ENCODE assay signal across 2 cellular contexts in genomic region chr9:94631599-94631998, GRCh38.
TF ChIP-seq lines count a peak whose summit lies in the region.

No MANE protein-coding gene starts in this region.

TF ChIP-seq in GM23338, 12 proteins besides CTCF, POLR2A, EP300 and RAD21:
- TF ChIP-seq NANOG (IDR thresholded peaks at IDR 0.05; ENCODE audit: borderline replicate concordance) (no peak), STAT1 (IDR thresholded peaks at IDR 0.05; ENCODE audit: unreplicated experiment) (no peak), ZNF462 (CRISPR knock-in tag; IDR thresholded peaks at IDR 0.05) (no peak), ETS1 (IDR thresholded peaks at IDR 0.05) (no peak), REST (IDR thresholded peaks at IDR 0.05; ENCODE audit: unreplicated experiment) (no peak), EZH2phosphoT487 (IDR thresholded peaks at IDR 0.05; ENCODE audit: unreplicated experiment) (no peak), POLR2AphosphoS5 (IDR thresholded peaks at IDR 0.05; ENCODE audit: low read depth) (no peak), JUNB (IDR thresholded peaks at IDR 0.05; ENCODE audit: unreplicated experiment) (no peak), EZH2 (IDR thresholded peaks at IDR 0.05; ENCODE audit: low read depth, unreplicated experiment) (no peak), CREB1 (CRISPR knock-in tag; IDR thresholded peaks at IDR 0.05; ENCODE audit: low read depth) (no peak), ZNF114 (CRISPR knock-in tag; IDR thresholded peaks at IDR 0.05) (no peak), ZNF331 (CRISPR knock-in tag; IDR thresholded peaks at IDR 0.05; ENCODE audit: low read depth) (no peak)

TF ChIP-seq in HepG2, 621 proteins besides CTCF, POLR2A, EP300 and RAD21 (continues in another document):
- TF ChIP-seq CSRNP1 (CRISPR knock-in tag; IDR thresholded peaks at IDR 0.05) (no peak), SMC3 (IDR thresholded peaks at IDR 0.05; ENCODE audit: low read length) (no peak), ZNF260 (CRISPR knock-in tag; IDR thresholded peaks at IDR 0.05; ENCODE audit: borderline replicate concordance, low read depth) (no peak), ZNF891 (CRISPR knock-in tag; IDR thresholded peaks at IDR 0.05) (no peak), ZNF367 (CRISPR knock-in tag; IDR thresholded peaks at IDR 0.05; ENCODE audit: borderline replicate concordance) (no peak), KLF15 (CRISPR knock-in tag; IDR thresholded peaks at IDR 0.05; ENCODE audit: borderline replicate concordance) (no peak), U2AF2 (IDR thresholded peaks at IDR 0.05; ENCODE audit: low read depth, low read length) (no peak), KDM5B (CRISPR knock-in tag; IDR thresholded peaks at IDR 0.05; ENCODE audit: borderline replicate concordance) (no peak), ZSCAN12 (CRISPR knock-in tag; IDR thresholded peaks at IDR 0.05) (no peak), ZNF362 (CRISPR knock-in tag; IDR thresholded peaks at IDR 0.05; ENCODE audit: borderline replicate concordance) (no peak), PHF21A (CRISPR knock-in tag; IDR thresholded peaks at IDR 0.05) (peak; percentile 47; the same call in 1 of the 2 replicates), DNMT1 (CRISPR knock-in tag; IDR thresholded peaks at IDR 0.05) (no peak), IKZF1 (IDR thresholded peaks at IDR 0.05) (no peak), FUBP1 (CRISPR knock-in tag; IDR thresholded peaks at IDR 0.05; ENCODE audit: borderline replicate concordance) (no peak), ESRRA (CRISPR knock-in tag; IDR thresholded peaks at IDR 0.05; ENCODE audit: low read depth) (no peak), NR2F6 (IDR thresholded peaks at IDR 0.05) (no peak), NR2F6 (CRISPR knock-in tag; IDR thresholded peaks at IDR 0.05) (no peak), REL (CRISPR knock-in tag; conservative IDR thresholded peaks at IDR 0.05) (no peak), RFXAP (CRISPR knock-in tag; IDR thresholded peaks at IDR 0.05; ENCODE audit: borderline replicate concordance) (0 out of 2 replicates have a peak, but pooled peaks have one; percentile 7), ZNF10 (CRISPR knock-in tag; IDR thresholded peaks at IDR 0.05; ENCODE audit: borderline replicate concordance, low read depth) (no peak), ZFX (CRISPR knock-in tag; IDR thresholded peaks at IDR 0.05; ENCODE audit: low read depth) (peak; percentile 25; the same call in 1 of the 2 replicates), RARA (CRISPR knock-in tag; IDR thresholded peaks at IDR 0.05) (0 out of 2 replicates have a peak, but pooled peaks have one; percentile 7), ZNF773 (CRISPR knock-in tag; IDR thresholded peaks at IDR 0.05; ENCODE audit: borderline replicate concordance) (no peak), RBAK (CRISPR knock-in tag; IDR thresholded peaks at IDR 0.05) (no peak), AFF4 (CRISPR knock-in tag; IDR thresholded peaks at IDR 0.05) (no peak), STAT6 (CRISPR knock-in tag; IDR thresholded peaks at IDR 0.05; ENCODE audit: borderline replicate concordance) (no peak), ZNF17 (CRISPR knock-in tag; IDR thresholded peaks at IDR 0.05) (no peak), FOXP4 (CRISPR knock-in tag; IDR thresholded peaks at IDR 0.05) (peak; percentile 61), ZNF160 (CRISPR knock-in tag; IDR thresholded peaks at IDR 0.05) (no peak), TFAP4 (IDR thresholded peaks at IDR 0.05; ENCODE audit: borderline replicate concordance, low read depth) (no peak), ZNF256 (CRISPR knock-in tag; conservative IDR thresholded peaks at IDR 0.05) (no peak), ZBTB38 (CRISPR knock-in tag; IDR thresholded peaks at IDR 0.05) (no peak), ZNF841 (CRISPR knock-in tag; IDR thresholded peaks at IDR 0.05; ENCODE audit: borderline replicate concordance) (no peak), ZNF280D (CRISPR knock-in tag; IDR thresholded peaks at IDR 0.05) (no peak), FOXP1 (IDR thresholded peaks at IDR 0.05) (no peak), FOXP1 (CRISPR knock-in tag; IDR thresholded peaks at IDR 0.05) (peak; percentile 56), CENPX (CRISPR knock-in tag; IDR thresholded peaks at IDR 0.05) (no peak), ZNF709 (CRISPR knock-in tag; IDR thresholded peaks at IDR 0.05) (no peak; the same call in 1 of the 2 replicates), ZNF710 (CRISPR knock-in tag; IDR thresholded peaks at IDR 0.05; ENCODE audit: borderline replicate concordance) (no peak), ARNT2 (CRISPR knock-in tag; IDR thresholded peaks at IDR 0.05; ENCODE audit: low read depth) (no peak)
